12 cellular contexts compared by ENCODE assay signal in genomic region chr1:24003331-24003972, GRCh38. TPM values are rescaled to one million over a fixed set of nuclear protein-coding genes. Genes with fewer than 3 reads are reported as not detected.
A peak's percentile ranks its signal among the peaks of the same experiment; 100 is the strongest.
DNase-seq lines count a peak whose midpoint lies in the region; ATAC-seq and TF ChIP-seq lines count a peak whose summit lies in the region.
"Had no signal": no experiment of that assay in that cellular context is flagged by ENCODE, and none has a peak within 500 bp of the region (broad histone marks: within the 10 kb centered on the region; RNA-seq: fewer than 3 reads in every experiment).

No MANE protein-coding gene starts in this region.

- no peaks in the 10 kb centered on the region for H3K9me3 Mint-ChIP-seq in HFFc6

- intact Hi-C loops in PC-3 (cut with micrococcal nuclease), result no loop called here

- H3K36me3 ChIP-seq in PC-3 (ENCODE audit: low read depth, low read length) (no peaks in the 10 kb centered on the region), iPS-15b (ENCODE audit: control insufficient read depth, insufficient read depth, low read length) (no peaks in the 10 kb centered on the region)
- H3K36me3 ChIP-seq: thoracic aorta had no signal

- H3K27ac ChIP-seq in PC-3 (ENCODE audit: low read length), result no peak overlapping the region
- H3K27ac ChIP-seq: coronary artery, thoracic aorta had no signal

- H3K4me3 ChIP-seq in PC-3 (ENCODE audit: low read length), result no peak overlapping the region
- no peak overlapping the region for H3K4me3 ChIP-seq in iPS-15b (ENCODE audit: low read depth, low read length)
- H3K4me3 ChIP-seq: coronary artery, lung, thoracic aorta had no signal

- no peak for TF ChIP-seq CTCF in HFFc6 (IDR thresholded peaks at IDR 0.05)
- no peak for TF ChIP-seq CTCF in PC-3 (conservative IDR thresholded peaks at IDR 0.05; ENCODE audit: low read depth, low read length)

- H3K9me2 ChIP-seq in PC-3 (replicated peaks; ENCODE audit: low read length), result no peaks in the 10 kb centered on the region

- ATAC-seq in PC-3, result peak; percentile 38; the same call in 1 of the 2 replicates
- no peak for ATAC-seq in HG02884 (IDR thresholded peaks at IDR 0.05; ENCODE audit: unreplicated experiment)
- no peak for ATAC-seq in GM18498 (IDR thresholded peaks at IDR 0.05; ENCODE audit: unreplicated experiment)
- ATAC-seq in HG03378 (IDR thresholded peaks at IDR 0.05; ENCODE audit: unreplicated experiment), result no peak

- no peak overlapping the region for H3K4me3 Mint-ChIP-seq in HFFc6

- H3K4me1 ChIP-seq in PC-3 (ENCODE audit: insufficient read depth, low read length) (peaks cover 13% of the 10 kb centered on the region), iPS-15b (ENCODE audit: control insufficient read depth, insufficient read depth, low read length) (peaks cover 16% of the 10 kb centered on the region)

- no peak overlapping the region for H2AFZ ChIP-seq in PC-3 (ENCODE audit: low read length)

- DNase-seq in AG20443 (ENCODE audit: low spot score) (peak; percentile 61), HFFc6 (peak; percentile 48), PC-3 (peak; percentile 61)
- DNase-seq in stimulated activated naive CD4-positive, alpha-beta T cell treated with Interleukin-2 at 50 U/mL for 16 hours (lab: John Stamatoyannopoulos, UW), result no peak
- DNase-seq: SHP77 treated with DMSO at 0.1 percent for 48 hours had no signal

- CTCF ChIA-PET in PC-3 (lab: Charles Lee), result interaction anchor here (0.6 kb wide), 1 partner anchor 68 kb away, joined by 3 read pairs; no protein-coding TSS in a partner anchor

- POLR2A ChIA-PET in PC-3 (lab: Charles Lee; ENCODE audit: unreplicated experiment), result interaction anchor here (0.6 to 0.7 kb wide), 2 partner anchors 23 to 39 kb away, joined by 4 to 5 read pairs; partner anchors contain the start of gene SRSF10

- no peaks in the 10 kb centered on the region for H3K27me3 ChIP-seq in PC-3 (ENCODE audit: low read length)
- H3K27me3 ChIP-seq in iPS-15b (ENCODE audit: control insufficient read depth, insufficient read depth, low read length), result no peaks in the 10 kb centered on the region

- H3F3A ChIP-seq in PC-3 (ENCODE audit: low read length, unreplicated experiment), result peaks cover 4% of the 10 kb centered on the region

- no peaks in the 10 kb centered on the region for H4K20me1 ChIP-seq in PC-3 (ENCODE audit: low read length)

- peaks cover 18% of the 10 kb centered on the region for H3K27me3 Mint-ChIP-seq in HFFc6 (ENCODE audit: insufficient read depth)

- peaks cover 17% of the 10 kb centered on the region for H3K4me1 Mint-ChIP-seq in HFFc6 (ENCODE audit: low read depth)

- H3K4me2 ChIP-seq in PC-3 (ENCODE audit: low read length), result no peak overlapping the region

- peak overlapping the region; percentile 20; the same call in 1 of the 2 replicates for H3K27ac Mint-ChIP-seq in HFFc6

- peaks cover 5% of the 10 kb centered on the region for H3K36me3 Mint-ChIP-seq in HFFc6 (ENCODE audit: low read depth)

- no TSS peak for BruUV-seq in PC-3 (replicated peaks; lab: Mats Ljungman, UMichigan)

- H3K9me3 ChIP-seq in PC-3 (ENCODE audit: low read length) (peaks cover 5% of the 10 kb centered on the region), iPS-15b (ENCODE audit: control insufficient read depth, insufficient read depth, low read length) (no peaks in the 10 kb centered on the region)
- H3K9me3 ChIP-seq: thoracic aorta had no signal

- H3K9ac ChIP-seq in PC-3 (ENCODE audit: low read length) (no peak overlapping the region), iPS-15b (ENCODE audit: low read depth, low read length) (peak overlapping the region; percentile 10)

- H3K79me2 ChIP-seq in PC-3 (ENCODE audit: low read length), result no peaks in the 10 kb centered on the region

RNA-seq across cellular contexts. Expression of gene SRSF10, which starts 23.3 kb away (rescaled TPM):
- 100 to 1,000 TPM in 1 of 6 experiments, 10 to 100 TPM in 5; 84.5 to 100 (median 94.8) TPM for total RNA-seq in HFFc6 (2021; fragmentation: NEBNext Ultra II Directional; extraction: Animal tissue kit (Norgen Biotek cat#: 25700))
- total RNA-seq in PC-3 (2014; rRNA removed), result 109 and 121 TPM in 2 replicates

RNA-seq across cellular contexts. Expression of gene PNRC2, which starts 43.8 kb away (rescaled TPM):
- 10 to 100 TPM; 59.5 to 76.4 (median 64.0) TPM for total RNA-seq in HFFc6 (2021; fragmentation: NEBNext Ultra II Directional; extraction: Animal tissue kit (Norgen Biotek cat#: 25700))
- 36.3 and 45.6 TPM in 2 replicates for total RNA-seq in PC-3 (2014; rRNA removed)
